ENCODE assay signal across 19 cellular contexts in genomic region chr16:31273676-31274075, GRCh38. TPM values are rescaled to one million over a fixed set of nuclear protein-coding genes. Genes with fewer than 3 reads are reported as not detected.
DNase-seq lines count a peak whose midpoint lies in the region; ATAC-seq and TF ChIP-seq lines count a peak whose summit lies in the region.
"Had no signal": no experiment of that assay in that cellular context is flagged by ENCODE, and none has a peak within 500 bp of the region (broad histone marks: within the 10 kb centered on the region; RNA-seq: fewer than 3 reads in every experiment).

No MANE protein-coding gene starts in this region.

- no peaks in the 10 kb centered on the region for H3K9me3 ChIP-seq in right atrium auricular region
- H3K9me3 ChIP-seq in effector memory CD4-positive, alpha-beta T cell (ENCODE audit: control insufficient read depth, low read length) = peaks cover 5% of the 10 kb centered on the region
- H3K9me3 ChIP-seq: heart right ventricle, upper lobe of left lung had no signal

- no peaks in the 10 kb centered on the region for H3K27me3 ChIP-seq in right atrium auricular region
- H3K27me3 ChIP-seq in effector memory CD4-positive, alpha-beta T cell (replicated peaks; ENCODE audit: control insufficient read depth, insufficient read depth, low read length, poor library complexity, severe bottlenecking) = no peaks in the 10 kb centered on the region
- H3K27me3 ChIP-seq: upper lobe of left lung had no signal

- no peak for ATAC-seq in Right ventricle myocardium inferior
- ATAC-seq in GM21423 (IDR thresholded peaks at IDR 0.05; ENCODE audit: unreplicated experiment) = no peak
- ATAC-seq: heart right ventricle; Panc1; stimulated activated naive B cell treated with anti-CD40 and anti-IgM and Interleukin-4, amounts not matched to agents 10 μg/mL and 1 μg/mL and 100 μg/mL, for 72 hours had no signal

- H3K27ac ChIP-seq in right atrium auricular region = no peak overlapping the region
- peak overlapping the region; percentile 46 for H3K27ac ChIP-seq in RWPE1
- H3K27ac ChIP-seq in effector memory CD4-positive, alpha-beta T cell (ENCODE audit: insufficient read depth, low read length, poor library complexity, severe bottlenecking) = no peak overlapping the region
- H3K27ac ChIP-seq: heart right ventricle, upper lobe of left lung had no signal

- CTCF ChIA-PET in RWPE1 (lab: Yijun Ruan, JAX) = no interaction called here

- no peaks in the 10 kb centered on the region for H3K4me1 ChIP-seq in right atrium auricular region
- no peaks in the 10 kb centered on the region for H3K4me1 ChIP-seq in effector memory CD4-positive, alpha-beta T cell (ENCODE audit: control insufficient read depth, insufficient read depth, low read length, poor library complexity, severe bottlenecking)
- H3K4me1 ChIP-seq: heart right ventricle, upper lobe of left lung had no signal

- POLR2A ChIA-PET in RWPE1 (lab: Yijun Ruan, JAX; ENCODE audit: low non-redundant PET) = no interaction called here

- intact Hi-C loops in Right ventricle myocardium inferior (cut with DNase I) = no loop called here

- DNase-seq in right atrium auricular region (ENCODE audit: low spot score) = peak; percentile 16
- no peak for DNase-seq in Right ventricle myocardium inferior (ENCODE audit: missing footprints)
- peak; percentile 41 for DNase-seq in RWPE1 (ENCODE audit: low spot score)
- DNase-seq in iPS-NIHi7 (ENCODE audit: extremely low spot score) = peak; percentile 6
- DNase-seq in HuH-7 (ENCODE audit: low spot score) = no peak
- no peak for DNase-seq in effector memory CD4-positive, alpha-beta T cell
- no peak for DNase-seq in T-helper 1 cell
- DNase-seq: activated CD4-positive, alpha-beta T cell treated with anti-CD3 and anti-CD28 coated beads, Interleukin-2, amount 10 ng/mL, durations not matched to agents 24 days and 14 days; CD4-positive, CD25-positive, alpha-beta regulatory T cell; DMS79 treated with DMSO at 0.1 percent for 48 hours; heart right ventricle; MM.1S; NCI-H2081; NCI-H748 treated with DMSO at 0.1 percent for 48 hours; stimulated activated naive B cell treated with anti-CD40 and anti-IgM and Interleukin-4, amounts not matched to agents 10 μg/mL and 1 μg/mL and 100 μg/mL, for 72 hours; upper lobe of left lung had no signal

- H3K4me3 ChIP-seq in right atrium auricular region = no peak overlapping the region
- H3K4me3 ChIP-seq in effector memory CD4-positive, alpha-beta T cell (ENCODE audit: insufficient read depth, low read depth, low read length, poor library complexity, severe bottlenecking) = no peak overlapping the region
- H3K4me3 ChIP-seq: heart right ventricle, upper lobe of left lung had no signal

- TF ChIP-seq CTCF in right atrium auricular region (IDR thresholded peaks at IDR 0.05) (no peak), RWPE1 (conservative IDR thresholded peaks at IDR 0.05; ENCODE audit: low read depth) (no peak)

- H3K36me3 ChIP-seq in right atrium auricular region = no peaks in the 10 kb centered on the region
- H3K36me3 ChIP-seq in effector memory CD4-positive, alpha-beta T cell (ENCODE audit: control insufficient read depth, insufficient read depth, low read length) = no peaks in the 10 kb centered on the region

RNA-seq across cellular contexts. Expression of gene ITGAM, which starts 13.9 kb away (rescaled TPM):
- 10 to 100 TPM in 1 of 2 donors, 1 to 10 TPM in 1; 2.1 to 15.4 TPM for total RNA-seq in right atrium auricular region
- total RNA-seq in Right ventricle myocardium inferior = 10.4 TPM
- total RNA-seq: neural crest cell had no signal

RNA-seq across cellular contexts. Expression of gene PYDC1, which starts 56.7 kb away (rescaled TPM):
- total RNA-seq in right atrium auricular region (not detected), Right ventricle myocardium inferior (not detected)
- total RNA-seq: activated CD4-positive, alpha-beta T cell treated with anti-CD3 and anti-CD28 coated beads, Interleukin-2, amount 10 ng/mL, durations not matched to agents 24 days and 14 days; CD4-positive, CD25-positive, alpha-beta regulatory T cell; heart right ventricle; neural crest cell; upper lobe of left lung had no signal

RNA-seq across cellular contexts. Expression of gene TRIM72, which starts 59.8 kb away (rescaled TPM):
- total RNA-seq in right atrium auricular region = under 1 TPM; 0.04 to 0.11 TPM
- total RNA-seq in Right ventricle myocardium inferior = 2.1 TPM

Comparison
In these comparisons a context has a peak if more than half of its experiments do, and no peak if none do; other contexts are left out.
1. DNase-seq: peak in right atrium auricular region (single experiment), RWPE1 (single experiment) and iPS-NIHi7 (single experiment); none in Right ventricle myocardium inferior (single experiment), HuH-7 (single experiment), effector memory CD4-positive, alpha-beta T cell (0 of 3) and T-helper 1 cell (0 of 5).